ENCODE assay signal across 7 cellular contexts in the genomic region with DNA sequence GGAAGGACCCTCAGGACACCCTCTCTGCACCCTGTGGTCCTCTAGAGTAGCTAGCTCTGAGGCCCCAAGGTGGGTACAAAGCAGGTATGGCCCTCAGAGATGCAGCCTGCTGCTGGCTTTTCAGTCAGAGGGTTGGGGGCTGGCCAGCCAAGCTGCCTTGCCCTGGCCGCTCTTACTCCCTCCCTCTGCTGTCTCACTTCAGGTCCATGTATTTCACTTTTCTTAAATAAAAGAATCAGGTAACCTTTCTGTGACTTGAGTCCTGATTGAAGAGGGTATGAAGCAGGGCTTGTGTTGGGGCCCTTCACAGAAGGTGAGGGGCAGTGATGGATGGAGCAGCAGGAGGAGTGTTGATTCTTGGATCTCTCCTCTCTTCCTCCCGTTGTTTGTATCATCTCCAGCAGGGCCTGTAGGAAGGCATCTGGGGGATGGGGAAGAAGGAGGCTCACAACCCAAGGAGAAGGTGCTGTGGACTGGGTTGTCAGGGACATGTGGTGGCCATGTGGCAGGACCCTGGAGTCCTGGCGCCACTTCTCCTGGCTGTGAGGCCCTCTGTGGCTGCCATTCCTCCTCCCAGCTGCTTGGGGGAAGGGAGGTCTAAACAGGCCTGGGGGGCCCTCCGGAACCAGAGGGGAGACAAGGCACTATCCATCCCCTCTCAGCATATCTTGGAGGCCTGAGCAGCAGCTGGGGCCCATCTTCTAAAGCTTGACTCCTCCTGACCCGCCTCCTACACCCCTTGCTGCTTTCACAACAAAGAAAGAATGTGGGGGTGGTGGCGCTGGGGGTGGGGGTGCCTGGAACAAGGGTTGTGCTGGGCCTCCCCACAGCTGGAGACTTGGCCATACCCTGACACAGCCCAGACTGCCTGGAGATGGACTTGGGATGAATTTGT. TPM values are rescaled to one million over a fixed set of nuclear protein-coding genes. Genes with fewer than 3 reads are reported as not detected.
DNase-seq lines count a peak whose midpoint lies in the region; ATAC-seq and TF ChIP-seq lines count a peak whose summit lies in the region.
"Had no signal": no experiment of that assay in that cellular context is flagged by ENCODE, and none has a peak within 500 bp of the region (broad histone marks: within the 10 kb centered on the region; RNA-seq: fewer than 3 reads in every experiment).

No MANE protein-coding gene starts in this region.

- TF ChIP-seq CTCF in astrocyte of the cerebellum (IDR thresholded peaks at IDR 0.05; ENCODE audit: low read depth, low read length, missing control alignments) (no peak), adrenal gland (IDR thresholded peaks at IDR 0.05) (no peak)

- H3K27me3 ChIP-seq in naive thymus-derived CD4-positive, alpha-beta T cell (ENCODE audit: control insufficient read depth in 2 of 2, insufficient read depth in 2 of 2, low read length in 2 of 2): no peaks in the 10 kb centered on the region
- H3K27me3 ChIP-seq in adrenal gland: no peaks in the 10 kb centered on the region

- no peak overlapping the region for H3K27ac ChIP-seq in naive thymus-derived CD4-positive, alpha-beta T cell (ENCODE audit: low read depth, low read length)
- no peak overlapping the region for H3K27ac ChIP-seq in adrenal gland

- H3K4me3 ChIP-seq in astrocyte of the cerebellum (ENCODE audit: low read depth, low read length): peak overlapping the region; percentile 94
- H3K4me3 ChIP-seq in naive thymus-derived CD4-positive, alpha-beta T cell (ENCODE audit: low read length): no peak overlapping the region
- no peak overlapping the region for H3K4me3 ChIP-seq in adrenal gland
- H3K4me3 ChIP-seq: GM12878 had no signal

- intact Hi-C loops in naive thymus-derived CD4-positive, alpha-beta T cell (cut with micrococcal nuclease): no loop called here
- intact Hi-C loops in adrenal gland (cut with DNase I): loop anchor here in 1 of 2 donors (5.0 kb wide), 1 partner anchor 72 kb away; no protein-coding TSS in a partner anchor

- POLR2A ChIA-PET in naive thymus-derived CD4-positive, alpha-beta T cell (lab: Charles Lee): interaction anchor here (1.2 to 1.8 kb wide), 2 partner anchors 14 to 21 kb away, joined by 3 to 4 read pairs; a partner anchor contains a TSS

- H3K27me3 Mint-ChIP-seq in naive thymus-derived CD4-positive, alpha-beta T cell: peaks cover 14 to 37% (median 16%) of the 10 kb centered on the region in 5 donors

- H3K4me1 ChIP-seq in naive thymus-derived CD4-positive, alpha-beta T cell (ENCODE audit: control insufficient read depth in 2 of 2, insufficient read depth in 2 of 2, low read length in 2 of 2): no peaks in the 10 kb centered on the region
- peaks cover 0 to 4% of the 10 kb centered on the region in 2 donors for H3K4me1 ChIP-seq in adrenal gland (replicated peaks in 1 of 2)

- TF ChIP-seq POLR2A in adrenal gland (IDR thresholded peaks at IDR 0.05): no peak

- 59 to 78% (median 69%) methylated on average over 2 to 6 of the region's 6 CpGs for WGBS in adrenal gland, 4 donors

- ATAC-seq in naive thymus-derived CD4-positive, alpha-beta T cell: no peak
- ATAC-seq in HG03565 (IDR thresholded peaks at IDR 0.05; ENCODE audit: unreplicated experiment): no peak

- H3K36me3 ChIP-seq in naive thymus-derived CD4-positive, alpha-beta T cell (ENCODE audit: control insufficient read depth in 2 of 3, insufficient read depth in 3 of 3, low read length in 3 of 3): peaks cover 0 to 28% (median 0%) of the 10 kb centered on the region in 3 experiments
- peaks cover 0 to 14% of the 10 kb centered on the region in 2 donors for H3K36me3 ChIP-seq in adrenal gland (replicated peaks in 1 of 2)

- no peak overlapping the region for H3K27ac Mint-ChIP-seq in naive thymus-derived CD4-positive, alpha-beta T cell

- in situ Hi-C loops in astrocyte of the cerebellum (cut with HindIII; ENCODE audit: low sequenced_read_pairs): no loop called here

- no peaks in the 10 kb centered on the region for H3K9me3 ChIP-seq in naive thymus-derived CD4-positive, alpha-beta T cell (ENCODE audit: control insufficient read depth in 2 of 3, low read length in 3 of 3)
- H3K9me3 ChIP-seq in adrenal gland (replicated peaks in 1 of 3): no peaks in the 10 kb centered on the region

- peaks cover 0 to 8% (median 0%) of the 10 kb centered on the region in 7 donors for H3K4me1 Mint-ChIP-seq in naive thymus-derived CD4-positive, alpha-beta T cell

- peaks cover 0 to 24% (median 15%) of the 10 kb centered on the region in 5 donors for H3K36me3 Mint-ChIP-seq in naive thymus-derived CD4-positive, alpha-beta T cell

- CTCF ChIA-PET in naive thymus-derived CD4-positive, alpha-beta T cell (lab: Charles Lee): no interaction called here

- no peaks in the 10 kb centered on the region for H3K9me3 Mint-ChIP-seq in naive thymus-derived CD4-positive, alpha-beta T cell

- peak overlapping the region; percentile 15 to 77 (median 52) for H3K4me3 Mint-ChIP-seq in naive thymus-derived CD4-positive, alpha-beta T cell

- DNase-seq in EL (peak; percentile 61), astrocyte of the cerebellum (ENCODE audit: low read depth) (no peak), DMS53 (lab: John Stamatoyannopoulos, UW) (no peak), adrenal gland (no peak)
- DNase-seq in naive thymus-derived CD4-positive, alpha-beta T cell: no peak

RNA-seq across cellular contexts. Expression of a gene that starts 1.0 kb away (rescaled TPM):
- total RNA-seq in naive thymus-derived CD4-positive, alpha-beta T cell: 1 to 10 TPM in 4 of 5 experiments, under 1 TPM in 1; 0.51 to 3.5 (median 1.4) TPM
- polyA plus RNA-seq in naive thymus-derived CD4-positive, alpha-beta T cell: under 1 TPM; 0.31 to 0.38 TPM
- 10 to 100 TPM in 3 of 8 donors, 1 to 10 TPM in 5; 2.8 to 16.7 (median 7.6) TPM for total RNA-seq in adrenal gland
- polyA plus RNA-seq in adrenal gland: 10 to 100 TPM in 1 of 3 donors, 1 to 10 TPM in 2; 2.8 to 14.2 (median 8.1) TPM

RNA-seq across cellular contexts. Expression of a gene that starts 15.7 kb away (rescaled TPM):
- total RNA-seq in naive thymus-derived CD4-positive, alpha-beta T cell: 10 to 100 TPM; 16.5 to 56.9 (median 42.5) TPM
- polyA plus RNA-seq in naive thymus-derived CD4-positive, alpha-beta T cell: 10 to 100 TPM; 11.6 to 12.7 TPM
- total RNA-seq in adrenal gland: 10 to 100 TPM; 16.1 to 51.9 (median 33.3) TPM
- 10 to 100 TPM; 14.2 to 84.9 (median 47.1) TPM for polyA plus RNA-seq in adrenal gland

RNA-seq across cellular contexts. Expression of a gene that starts 15.9 kb away (rescaled TPM):
- 10 to 100 TPM; 32.0 to 57.5 (median 47.7) TPM for total RNA-seq in naive thymus-derived CD4-positive, alpha-beta T cell
- 10 to 100 TPM; 48.4 to 58.6 TPM for polyA plus RNA-seq in naive thymus-derived CD4-positive, alpha-beta T cell
- 100 to 1,000 TPM in 1 of 8 donors, 10 to 100 TPM in 7; 16.7 to 118 (median 75.1) TPM for total RNA-seq in adrenal gland
- 100 to 1,000 TPM in 2 of 3 donors, 10 to 100 TPM in 1; 65.9 to 143 (median 124) TPM for polyA plus RNA-seq in adrenal gland

RNA-seq across cellular contexts. Expression of a gene that starts 21.4 kb away (rescaled TPM):
- 10 to 100 TPM in 4 of 5 experiments, 1 to 10 TPM in 1; 9.8 to 14.5 (median 12.7) TPM for total RNA-seq in naive thymus-derived CD4-positive, alpha-beta T cell
- 1 to 10 TPM; 2.9 to 4.0 TPM for polyA plus RNA-seq in naive thymus-derived CD4-positive, alpha-beta T cell
- 10 to 100 TPM; 17.9 to 47.2 (median 35.1) TPM for total RNA-seq in adrenal gland
- 10 to 100 TPM; 12.0 to 30.6 (median 19.3) TPM for polyA plus RNA-seq in adrenal gland

RNA-seq across cellular contexts. Expression of a gene that starts 53.7 kb away (rescaled TPM):
- total RNA-seq in naive thymus-derived CD4-positive, alpha-beta T cell: 10 to 100 TPM; 25.4 to 66.3 (median 48.4) TPM
- polyA plus RNA-seq in naive thymus-derived CD4-positive, alpha-beta T cell: 10 to 100 TPM; 56.0 to 89.6 TPM
- total RNA-seq in adrenal gland: 10 to 100 TPM; 37.9 to 81.6 (median 50.7) TPM
- 10 to 100 TPM; 29.6 to 98.2 (median 32.1) TPM for polyA plus RNA-seq in adrenal gland
